12 cellular contexts compared by ENCODE assay signal in the genomic region with DNA sequence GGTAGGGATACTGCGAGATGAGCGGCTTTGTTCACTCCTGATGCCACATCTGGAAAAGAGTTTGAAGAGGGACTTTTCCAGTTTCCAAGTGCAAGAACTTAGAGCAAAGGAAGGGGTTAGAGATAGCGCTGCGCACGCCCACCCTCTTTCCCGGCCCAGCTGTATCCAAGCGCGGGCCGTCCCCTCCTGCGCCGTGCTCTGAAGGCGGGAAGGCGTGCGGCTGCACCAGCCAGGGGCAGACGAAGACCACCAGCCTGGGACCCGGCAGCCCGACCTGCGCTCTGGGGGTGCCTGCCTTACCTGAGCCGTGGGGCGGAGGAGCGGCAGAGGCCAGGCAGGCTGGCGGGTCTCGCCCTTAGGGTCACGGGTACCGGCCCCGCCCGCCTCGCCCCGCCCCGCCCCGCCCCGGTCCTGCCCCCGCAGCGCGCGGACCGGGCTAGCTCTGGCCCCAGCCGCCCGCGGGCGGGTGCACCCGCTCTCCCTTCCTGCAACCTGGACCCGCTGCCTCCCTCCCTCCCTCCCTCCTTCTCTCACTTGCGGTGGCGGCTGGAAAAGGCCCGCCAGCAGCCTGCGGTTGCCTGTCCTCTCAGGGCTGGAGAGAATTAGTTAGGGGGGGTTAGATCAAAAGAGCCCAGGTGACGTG. TPM values are rescaled to one million over a fixed set of nuclear protein-coding genes. Genes with fewer than 3 reads are reported as not detected.
DNase-seq lines count a peak whose midpoint lies in the region; ATAC-seq and TF ChIP-seq lines count a peak whose summit lies in the region.
"Had no signal": no experiment of that assay in that cellular context is flagged by ENCODE, and none has a peak within 500 bp of the region (broad histone marks: within the 10 kb centered on the region; RNA-seq: fewer than 3 reads in every experiment).

A gene (minus strand): TSS at position 331 of the 643 bp plus-strand sequence. CDS start 26,514 bp downstream, outside the sequence.

- H3K9me3 Mint-ChIP-seq in neural progenitor cell = no peaks in the 10 kb centered on the region

- H3K4me2 ChIP-seq in neural progenitor cell = peak within 1 kb of the TSS; percentile 84

- H3K4me1 ChIP-seq in neural progenitor cell = peaks cover 6% of the 10 kb centered on the region

- peaks cover 73% of the 10 kb centered on the region for H3K27me3 ChIP-seq in neural progenitor cell

- no peaks in the 10 kb centered on the region for H3K79me2 ChIP-seq in neural progenitor cell (ENCODE audit: low read depth)

- H4K20me1 ChIP-seq in neural progenitor cell (ENCODE audit: low read depth) = no peaks in the 10 kb centered on the region

- no peak within 1 kb of the TSS for H3K27ac ChIP-seq in neural progenitor cell
- H3K27ac ChIP-seq: skin epidermis had no signal

- peaks cover 2% of the 10 kb centered on the region for H3F3A ChIP-seq in neural progenitor cell (ENCODE audit: low read depth)

- H3K27me3 Mint-ChIP-seq in neural progenitor cell (ENCODE audit: insufficient read depth, low read depth) = peaks cover 10% of the 10 kb centered on the region

- H3K36me3 Mint-ChIP-seq in neural progenitor cell = no peaks in the 10 kb centered on the region

- peak; percentile 74 for DNase-seq in DMS53 (lab: John Stamatoyannopoulos, UW)
- peak; percentile 20 for DNase-seq in NCI-H510A treated with DMSO at 0.1 percent for 48 hours (lab: John Stamatoyannopoulos, UW)
- DNase-seq in germinal center (ENCODE audit: low spot score) = peak; percentile 5
- peak; percentile 67 for DNase-seq in neural progenitor cell (ENCODE audit: low spot score)
- no peak for DNase-seq in stimulated activated CD4-positive, alpha-beta T cell treated with anti-CD3 and anti-CD28 coated beads, Interleukin-2, amount 100 ng/mL, for 48 hours
- no peak for DNase-seq in A172 (ENCODE audit: low spot score)
- DNase-seq: activated CD4-positive, alpha-beta T cell treated with anti-CD3 and anti-CD28 coated beads, Interleukin-2, amount 50 U/mL, for 1 hour; anterior cingulate cortex; IMR-90 had no signal

- ATAC-seq in GM18873 (IDR thresholded peaks at IDR 0.05; ENCODE audit: low FRiP score, unreplicated experiment) (no peak), GM18511 (IDR thresholded peaks at IDR 0.05; ENCODE audit: unreplicated experiment) (no peak)

- H3K9me3 ChIP-seq in neural progenitor cell (ENCODE audit: low read depth) = no peaks in the 10 kb centered on the region

- no peak for TF ChIP-seq CTCF in neural progenitor cell (IDR thresholded peaks at IDR 0.05)

- peak within 1 kb of the TSS; percentile 90 for H2AFZ ChIP-seq in neural progenitor cell (replicated peaks)

- no peak within 1 kb of the TSS for H3K27ac Mint-ChIP-seq in neural progenitor cell

- H3K4me3 ChIP-seq in neural progenitor cell = peak within 1 kb of the TSS; percentile 51
- H3K4me3 ChIP-seq: skin epidermis had no signal

- H3K4me1 Mint-ChIP-seq in neural progenitor cell = no peaks in the 10 kb centered on the region

- H3K36me3 ChIP-seq in neural progenitor cell = no peaks in the 10 kb centered on the region

- H3K9ac ChIP-seq in neural progenitor cell = no peak within 1 kb of the TSS

- peak within 1 kb of the TSS; percentile 85 for H3K4me3 Mint-ChIP-seq in neural progenitor cell

RNA-seq across cellular contexts. Expression of the gene that starts here (rescaled TPM):
- total RNA-seq in neural progenitor cell (ENCODE audit: low replicate concordance) = 2.3 and 4.6 TPM in 2 replicates
- total RNA-seq in A172 (2014; rRNA removed; shearing (Covaris generic)) = not detected in 2 replicates
- total RNA-seq: IMR-90 had no signal

Comparison
In these comparisons a context has a peak if more than half of its experiments do, and no peak if none do; other contexts are left out.
1. DNase-seq: peak in DMS53 (single experiment), NCI-H510A treated with DMSO at 0.1 percent for 48 hours (single experiment), germinal center (single experiment) and neural progenitor cell (single experiment); none in stimulated activated CD4-positive, alpha-beta T cell treated with anti-CD3 and anti-CD28 coated beads, Interleukin-2, amount 100 ng/mL, for 48 hours (0 of 2) and A172 (single experiment).